12 cellular contexts compared by ENCODE assay signal in the genomic region with DNA sequence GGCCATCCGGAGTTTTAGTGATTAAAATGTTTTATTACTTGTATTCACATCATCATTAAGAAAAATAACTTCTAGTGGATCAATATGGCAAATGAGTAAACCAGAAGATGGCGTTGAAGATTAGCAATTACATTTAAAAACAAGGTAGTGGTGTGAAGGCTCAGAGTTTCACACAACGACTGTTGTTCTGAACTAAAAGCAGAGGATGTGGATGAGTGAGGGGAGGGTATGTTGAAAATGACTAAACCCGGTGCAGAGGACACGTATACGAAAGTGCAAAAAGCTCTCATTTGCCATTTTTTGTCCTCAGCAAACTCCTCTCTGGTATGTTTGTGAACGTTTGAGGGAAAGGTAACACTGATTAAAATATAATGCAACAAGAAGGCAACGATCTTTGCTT. TPM values are rescaled to one million over a fixed set of nuclear protein-coding genes. Genes with fewer than 3 reads are reported as not detected.
A peak's percentile ranks its signal among the peaks of the same experiment; 100 is the strongest.
DNase-seq lines count a peak whose midpoint lies in the region; ATAC-seq, FAIRE-seq and TF ChIP-seq lines count a peak whose summit lies in the region.
"Had no signal": no experiment of that assay in that cellular context is flagged by ENCODE, and none has a peak within 500 bp of the region (broad histone marks: within the 10 kb centered on the region; RNA-seq: fewer than 3 reads in every experiment).

No MANE protein-coding gene starts in this region.

- peaks cover 3 to 5% of the 10 kb centered on the region in 2 experiments for H3K36me3 ChIP-seq in GM12878 (ENCODE audit: control insufficient read depth in 2 of 2, insufficient read depth in 2 of 2, low read length in 1 of 2)

- no peaks in the 10 kb centered on the region for H3K27me3 ChIP-seq in GM12878 (replicated peaks in 1 of 2; ENCODE audit: control insufficient read depth in 2 of 2, insufficient read depth in 2 of 2, low read length in 1 of 2)

- peak; percentile 56 for TF ChIP-seq POLR2A in GM12878 (IDR thresholded peaks at IDR 0.05; ENCODE audit: low read depth, low read length)

- in situ Hi-C loops in GM12878 (cut with MboI) = loop anchor here (10.0 kb wide), 1 partner anchor 175 kb away; no protein-coding TSS in a partner anchor

- CTCF ChIA-PET in GM12878 (lab: Yijun Ruan, JAX) (interaction anchor here (0.5 to 3.4 kb wide), 21 partner anchors 9 to 271 kb away, joined by 3 to 15 read pairs (median 4); no protein-coding TSS in a partner anchor), HEK293T (lab: Yijun Ruan, JAX) (no interaction called here)

- BruUV-seq in GM12878 (replicated peaks; lab: Mats Ljungman, UMichigan) = no TSS peak

- TF ChIP-seq CTCF in GM12878 (IDR thresholded peaks at IDR 0.05 in 2 of 3, conservative IDR thresholded peaks at IDR 0.05 in 1 of 3; ENCODE audit: control insufficient read depth in 2 of 3, extremely low read depth in 1 of 3, insufficient read depth in 1 of 3, low read depth in 3 of 3, low read length in 3 of 3) = peak; percentile 5 to 45 (median 34); a peak in 3 of 6 replicates

- H3K4me1 ChIP-seq in GM12878 (ENCODE audit: control insufficient read depth, insufficient read depth, low read length) = peaks cover 20% of the 10 kb centered on the region

- H3K4me3 ChIP-seq in GM08714 (ENCODE audit: low read length) (peak overlapping the region; percentile 30), GM12878 (peak overlapping the region; percentile 78)
- H3K4me3 ChIP-seq: mucosa of descending colon had no signal

- peaks cover 5% of the 10 kb centered on the region for H4K20me1 ChIP-seq in GM12878 (ENCODE audit: control insufficient read depth, insufficient read depth)

- DNase-seq in GM12878 (ENCODE audit: low read depth, low spot score) = peak; percentile 86
- no peak for DNase-seq in HEK293T (ENCODE audit: extremely low spot score)
- DNase-seq in NCI-H526 (lab: John Stamatoyannopoulos, UW) = no peak
- no peak for DNase-seq in NCI-H1105 (lab: John Stamatoyannopoulos, UW)
- DNase-seq: amniotic stem cell, mucosa of descending colon, NCI-H1105 treated with DMSO at 0.1 percent for 48 hours, SW 1271 had no signal

- TF ChIP-seq EP300 in GM12878 (IDR thresholded peaks at IDR 0.05; ENCODE audit: borderline replicate concordance in 1 of 2, control insufficient read depth in 1 of 2, low read depth in 2 of 2, low read length in 2 of 2) = peak in 1 of 2 experiments; percentile 82; a peak in 1 of 4 replicates

- RAD21 ChIA-PET in GM12878 (lab: Charles Lee; ENCODE audit: unreplicated experiment) = interaction anchor here (0.7 to 9.4 kb wide), 22 partner anchors 8 to 238 kb away, joined by 3 to 95 read pairs (median 10); a partner anchor contains a TSS

- ATAC-seq in GM19035 (IDR thresholded peaks at IDR 0.05; ENCODE audit: unreplicated experiment) = peak; percentile 34
- ATAC-seq in HG03280 (IDR thresholded peaks at IDR 0.05; ENCODE audit: unreplicated experiment) = peak; percentile 29
- peak; percentile 36 for ATAC-seq in GM12878
- no peak for ATAC-seq in HG02970 (IDR thresholded peaks at IDR 0.05; ENCODE audit: low FRiP score, unreplicated experiment)
- ATAC-seq: mucosa of descending colon had no signal

- POLR2A ChIA-PET in GM12878 (lab: Charles Lee) (interaction anchor here (0.9 to 2.3 kb wide), 11 partner anchors 10 to 203 kb away, joined by 3 to 14 read pairs (median 4); no protein-coding TSS in a partner anchor), HEK293T (lab: Yijun Ruan, JAX) (no interaction called here)

- TF ChIP-seq RAD21 in GM12878 (IDR thresholded peaks at IDR 0.05; ENCODE audit: insufficient read depth, low read depth, low read length) = peak; percentile 50

- SMC1A ChIA-PET in GM12878 (lab: Charles Lee; ENCODE audit: uncharacterized antibody, unreplicated experiment) = interaction anchor here (0.8 to 13.5 kb wide), 25 partner anchors 8 to 200 kb away, joined by 3 to 185 read pairs (median 7); no protein-coding TSS in a partner anchor

- peak overlapping the region; percentile 91 for H3K4me2 ChIP-seq in GM12878 (ENCODE audit: control insufficient read depth, insufficient read depth)

- FAIRE-seq in GM12878 (lab: Jason Lieb, UNC) = peak; percentile 47

- H3K27ac ChIP-seq in GM12878 (ENCODE audit: control insufficient read depth, insufficient read depth) = peak overlapping the region; percentile 97

- 3% methylated on average over 8 of the region's 8 CpGs for WGBS in GM12878 (ENCODE audit: insufficient coverage, insufficient replicate concordance, low lambda C conversion rate, missing lambda C conversion rate)

- H3K9me3 ChIP-seq in GM12878 (replicated peaks; ENCODE audit: control insufficient read depth, insufficient read depth, low read length) = no peaks in the 10 kb centered on the region
- H3K9me3 ChIP-seq: mucosa of descending colon had no signal

- intact Hi-C loops in GM12878 (cut with micrococcal nuclease; ENCODE audit: unreplicated experiment) = loop anchor here (1.0 to 2.0 kb wide), 5 partner anchors 25 to 200 kb away; no protein-coding TSS in a partner anchor

- peak overlapping the region; percentile 15 for H2AFZ ChIP-seq in GM12878 (ENCODE audit: control insufficient read depth, low read depth, low read length)

- peaks cover 57% of the 10 kb centered on the region for H3K79me2 ChIP-seq in GM12878 (ENCODE audit: control insufficient read depth, insufficient read depth, low read length)

- H3K9ac ChIP-seq in GM12878 (ENCODE audit: control insufficient read depth, insufficient read depth, low read length) = peak overlapping the region; percentile 87

TF ChIP-seq in GM12878, 131 proteins besides CTCF, POLR2A, EP300 and RAD21 (continues in another document):
- TF ChIP-seq KLF5 (IDR thresholded peaks at IDR 0.05; ENCODE audit: partially characterized antibody) (no peak), WRNIP1 (IDR thresholded peaks at IDR 0.05; ENCODE audit: borderline replicate concordance, low read depth, low read length) (no peak), BMI1 (IDR thresholded peaks at IDR 0.05; ENCODE audit: borderline replicate concordance) (no peak), IKZF1 (conservative IDR thresholded peaks at IDR 0.05) (no peak; the same call in 1 of the 2 replicates), HDAC2 (IDR thresholded peaks at IDR 0.05) (no peak), SIN3A (IDR thresholded peaks at IDR 0.05; ENCODE audit: low read depth, low read length) (no peak), CBX5 (IDR thresholded peaks at IDR 0.05; ENCODE audit: low read depth) (no peak), SUZ12 (IDR thresholded peaks at IDR 0.05; ENCODE audit: unreplicated experiment) (no peak), ZNF217 (IDR thresholded peaks at IDR 0.05) (no peak)
- TF ChIP-seq, protein P1, sequence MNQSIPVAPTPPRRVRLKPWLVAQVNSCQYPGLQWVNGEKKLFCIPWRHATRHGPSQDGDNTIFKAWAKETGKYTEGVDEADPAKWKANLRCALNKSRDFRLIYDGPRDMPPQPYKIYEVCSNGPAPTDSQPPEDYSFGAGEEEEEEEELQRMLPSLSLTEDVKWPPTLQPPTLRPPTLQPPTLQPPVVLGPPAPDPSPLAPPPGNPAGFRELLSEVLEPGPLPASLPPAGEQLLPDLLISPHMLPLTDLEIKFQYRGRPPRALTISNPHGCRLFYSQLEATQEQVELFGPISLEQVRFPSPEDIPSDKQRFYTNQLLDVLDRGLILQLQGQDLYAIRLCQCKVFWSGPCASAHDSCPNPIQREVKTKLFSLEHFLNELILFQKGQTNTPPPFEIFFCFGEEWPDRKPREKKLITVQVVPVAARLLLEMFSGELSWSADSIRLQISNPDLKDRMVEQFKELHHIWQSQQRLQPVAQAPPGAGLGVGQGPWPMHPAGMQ (IDR thresholded peaks at IDR 0.05; ENCODE audit: borderline replicate concordance) = no peak

TF ChIP-seq in HEK293T, 16 proteins besides CTCF, POLR2A, EP300 and RAD21:
- TF ChIP-seq CTBP1 (IDR thresholded peaks at IDR 0.05; ENCODE audit: borderline replicate concordance) (no peak), SUZ12 (IDR thresholded peaks at IDR 0.05) (no peak), ARNT (IDR thresholded peaks at IDR 0.05) (no peak), ZNF384 (IDR thresholded peaks at IDR 0.05) (no peak), FOXK2 (IDR thresholded peaks at IDR 0.05) (no peak)
- TF ChIP-seq, protein P2, sequence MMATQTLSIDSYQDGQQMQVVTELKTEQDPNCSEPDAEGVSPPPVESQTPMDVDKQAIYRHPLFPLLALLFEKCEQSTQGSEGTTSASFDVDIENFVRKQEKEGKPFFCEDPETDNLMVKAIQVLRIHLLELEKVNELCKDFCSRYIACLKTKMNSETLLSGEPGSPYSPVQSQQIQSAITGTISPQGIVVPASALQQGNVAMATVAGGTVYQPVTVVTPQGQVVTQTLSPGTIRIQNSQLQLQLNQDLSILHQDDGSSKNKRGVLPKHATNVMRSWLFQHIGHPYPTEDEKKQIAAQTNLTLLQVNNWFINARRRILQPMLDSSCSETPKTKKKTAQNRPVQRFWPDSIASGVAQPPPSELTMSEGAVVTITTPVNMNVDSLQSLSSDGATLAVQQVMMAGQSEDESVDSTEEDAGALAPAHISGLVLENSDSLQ (IDR thresholded peaks at IDR 0.05) = no peak

RNA-seq across cellular contexts. Expression of a gene that starts 1.9 kb away (rescaled TPM):
- total RNA-seq in GM12878 (2013; cell fraction: nucleolus; rRNA removed) = 825 and 857 TPM in 2 replicates
- total RNA-seq in GM12878 (2014; rRNA removed) (287 and 295 TPM in 2 replicates), GM12878 (2014; rRNA removed; fragmentation: Illumina TruSeq; extraction: Trizol) (217 and 228 TPM in 2 replicates), GM12878 (2021) (495 and 498 TPM in 2 replicates)
- 299 TPM for polyA plus RNA-seq in GM12878 (2011; ENCODE audit: low read depth)
- polyA plus RNA-seq in GM12878 (2011; rRNA removed) (252 and 320 TPM in 2 replicates), GM12878 (2014; fragmentation: Illumina TruSeq; extraction: Trizol) (223 and 228 TPM in 2 replicates), GM12878 (2014; fragmentation: Nextera tagmentation; extraction: Ambion mirVana) (10 to 100 TPM; 50.0 to 98.9 TPM), GM12878 (2014; rRNA removed) (187 and 205 TPM in 2 replicates), GM12878 (2016; fragmentation: Nextera tagmentation; extraction: Ambion mirVana) (100 to 1,000 TPM; 295 to 297 TPM)
- polyA plus RNA-seq in GM12878 (2011; cell fraction: cytosol; rRNA removed) = 352 and 442 TPM in 2 replicates
- polyA plus RNA-seq in GM12878 (2011; cell fraction: nucleus; rRNA removed) = 848 and 1,001 TPM in 2 replicates
- 262 and 367 TPM in 2 replicates for polyA plus RNA-seq in GM12878 (2012)
- polyA minus RNA-seq in GM12878 (2011; rRNA and poly(A)+ RNA removed) = 364 and 403 TPM in 2 replicates
- polyA minus RNA-seq in GM12878 (2011; cell fraction: cytosol; rRNA and poly(A)+ RNA removed) = 196 and 207 TPM in 2 replicates
- polyA minus RNA-seq in GM12878 (2011; cell fraction: nucleus; rRNA and poly(A)+ RNA removed) = 241 and 321 TPM in 2 replicates
